Comparison of ENCODE assay signal across 11 cellular contexts in the genomic region with DNA sequence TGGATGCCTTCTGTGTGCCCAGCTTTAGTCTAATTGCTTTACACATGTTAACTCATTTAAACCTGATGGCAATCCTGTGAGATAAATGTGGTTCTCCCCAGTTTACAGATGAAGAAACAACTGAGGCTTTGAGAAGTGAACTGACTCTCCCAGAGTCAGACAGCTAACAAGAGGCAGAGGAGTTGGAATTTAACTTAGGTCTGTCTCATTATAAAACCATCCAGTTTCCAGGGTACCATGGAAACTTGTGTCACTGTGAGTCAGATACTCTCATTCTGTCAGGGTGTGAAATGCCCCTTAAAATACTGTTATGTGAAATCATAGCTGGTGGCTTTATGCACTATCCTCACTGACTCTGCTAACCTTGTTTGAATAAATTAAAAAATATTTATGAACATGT.
DNase-seq lines count a peak whose midpoint lies in the region; ATAC-seq, FAIRE-seq and TF ChIP-seq lines count a peak whose summit lies in the region.
"Had no signal": no experiment of that assay in that cellular context is flagged by ENCODE, and none has a peak within 500 bp of the region (broad histone marks: within the 10 kb centered on the region; RNA-seq: fewer than 3 reads in every experiment).

No MANE protein-coding gene starts in this region.

- no peak for FAIRE-seq in frontal cortex (lab: Jason Lieb, UNC)

- peak; percentile 83 for DNase-seq in Daoy (ENCODE audit: low read depth)
- DNase-seq in RWPE1 (ENCODE audit: low spot score): peak; percentile 31
- DNase-seq in fibroblast of the aortic adventitia (ENCODE audit: low read depth): peak; percentile 87
- peak; percentile 34 for DNase-seq in putamen (ENCODE audit: low spot score)
- DNase-seq in frontal cortex (ENCODE audit: low spot score in 2 of 2): no peak
- no peak for DNase-seq in colonic mucosa
- DNase-seq in posterior vena cava (ENCODE audit: low spot score): no peak
- DNase-seq: activated CD4-positive, CD25-positive, alpha-beta regulatory T cell treated with anti-CD3 and anti-CD28 coated beads, Interleukin-2, amount 50 U/mL, for 72 hours; NCI-H1048; occipital lobe had no signal

- no peak for TF ChIP-seq CTCF in RWPE1 (conservative IDR thresholded peaks at IDR 0.05; ENCODE audit: low read depth)
- no peak for TF ChIP-seq CTCF in fibroblast of the aortic adventitia (IDR thresholded peaks at IDR 0.05; ENCODE audit: insufficient read depth, low read length)
- no peak for TF ChIP-seq CTCF in colonic mucosa (IDR thresholded peaks at IDR 0.05)

- no peaks in the 10 kb centered on the region for H3K36me3 ChIP-seq in colonic mucosa

- no peak overlapping the region for H3K9ac ChIP-seq in colonic mucosa (ENCODE audit: low read depth in 2 of 2, low read length in 2 of 2)

- no peak overlapping the region for H3K4me3 ChIP-seq in fibroblast of the aortic adventitia (ENCODE audit: low read depth, low read length)
- no peak overlapping the region for H3K4me3 ChIP-seq in colonic mucosa

- H3K4me1 ChIP-seq in colonic mucosa: no peaks in the 10 kb centered on the region

- H3K27ac ChIP-seq in RWPE1 (no peak overlapping the region), colonic mucosa (no peak overlapping the region)

- H3K9me3 ChIP-seq in colonic mucosa: no peaks in the 10 kb centered on the region

- CTCF ChIA-PET in RWPE1 (lab: Yijun Ruan, JAX): interaction anchor here (0.6 to 0.7 kb wide), 2 partner anchors 11 to 126 kb away, joined by 3 to 4 read pairs; no protein-coding TSS in a partner anchor

- no peaks in the 10 kb centered on the region for H3K27me3 ChIP-seq in colonic mucosa

- intact Hi-C loops in colonic mucosa (cut with DNase I) (no loop called here), posterior vena cava (cut with DNase I) (loop anchor here in 1 of 2 donors (10.0 kb wide), 1 partner anchor 51 kb away; no protein-coding TSS in a partner anchor)

- ATAC-seq in GM18870 (IDR thresholded peaks at IDR 0.05; ENCODE audit: unreplicated experiment): no peak

- POLR2A ChIA-PET in RWPE1 (lab: Yijun Ruan, JAX; ENCODE audit: low non-redundant PET): no interaction called here

Comparison
In these comparisons a context has a peak if more than half of its experiments do, and no peak if none do; other contexts are left out.
1. DNase-seq: peak in Daoy (single experiment), RWPE1 (single experiment), fibroblast of the aortic adventitia (single experiment) and putamen (single experiment); none in frontal cortex (0 of 2), colonic mucosa (single experiment) and posterior vena cava (single experiment).